Comparison of ENCODE assay signal across 1 cellular context in genomic region chr6:81614292-81614691, GRCh38.
TF ChIP-seq lines count a peak whose summit lies in the region.

No MANE protein-coding gene starts in this region.

TF ChIP-seq in SK-N-SH, 30 proteins besides CTCF, POLR2A, EP300 and RAD21 (continued from another document):
- no peak for TF ChIP-seq IRF3 (IDR thresholded peaks at IDR 0.05; ENCODE audit: low read depth, low read length)
- no peak for TF ChIP-seq MXI1 (IDR thresholded peaks at IDR 0.05; ENCODE audit: low read depth, low read length)
TF ChIP-seq in SK-N-SH: peak in this region for 0.
